ENCODE assay signal across 7 cellular contexts in the genomic region with DNA sequence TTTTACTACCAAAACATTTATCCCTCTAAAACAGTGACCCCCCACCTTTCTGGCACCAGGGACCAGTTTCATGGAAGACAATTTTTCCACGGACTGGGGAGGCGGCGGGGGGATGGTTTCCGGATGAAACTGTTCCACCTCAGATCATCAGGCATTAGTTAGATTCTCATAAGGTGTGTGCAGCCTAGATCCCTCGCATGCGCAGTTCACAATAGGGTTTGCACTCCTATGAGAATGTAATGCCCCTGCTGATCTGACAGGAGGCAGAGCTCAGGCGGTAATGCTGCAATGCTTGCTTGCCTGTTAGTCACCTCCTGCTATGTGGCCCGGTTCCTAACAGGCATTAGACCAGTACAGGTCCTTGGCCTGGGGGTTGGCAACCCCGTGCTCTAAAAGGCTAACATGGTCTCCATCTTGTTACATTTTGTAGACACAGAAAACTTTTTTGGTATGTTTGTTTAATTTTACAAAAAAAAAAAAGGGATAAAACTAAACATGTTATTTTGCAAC.
A peak's percentile ranks its signal among the peaks of the same experiment; 100 is the strongest.
DNase-seq lines count a peak whose midpoint lies in the region; ATAC-seq and TF ChIP-seq lines count a peak whose summit lies in the region.
"Not testable (repeated sequence)": the region's sequence is repeated elsewhere in the genome, so short reads cannot be mapped to it uniquely, and the experiment has no call there.

No MANE protein-coding gene starts in this region.

- in situ Hi-C loops in Panc1 (cut with HindIII; ENCODE audit: low pct_unique_long_range_greater_than_20kb, low sequenced_read_pairs), result not testable (repeated sequence)

- not testable (repeated sequence) for H3K36me3 Mint-ChIP-seq in WTC11

- not testable (repeated sequence) for H3K4me2 ChIP-seq in trophoblast cell (ENCODE audit: low read length)

- H3K14ac ChIP-seq in trophoblast cell (ENCODE audit: low read length), result not testable (repeated sequence)

- H3K27ac Mint-ChIP-seq in WTC11, result not testable (repeated sequence)

- WGBS in trophoblast cell (ENCODE audit: extremely low coverage, insufficient coverage, insufficient read length), result no CpG with 5 or more reads among the region's 9 CpGs

- DNase-seq in Daoy (ENCODE audit: low read depth) (peak; percentile 62), HT-29 (ENCODE audit: low spot score) (peak; percentile 23), NCI-H460 (ENCODE audit: extremely low read depth, low read depth) (peak; percentile 22), WTC11 (ENCODE audit: low spot score) (peak; percentile 34), islet precursor cell (peak; percentile 63), trophoblast cell (peak; percentile 29 to 37)
- not testable (repeated sequence) for DNase-seq in Panc1 (ENCODE audit: low read depth, low spot score)

- H4K8ac ChIP-seq in trophoblast cell (ENCODE audit: low read depth, low read length), result not testable (repeated sequence)

- not testable (repeated sequence) for H3K23ac ChIP-seq in trophoblast cell (ENCODE audit: low read length)

- POLR2A ChIA-PET in Panc1 (lab: Charles Lee); WTC11 (lab: Charles Lee): not testable (repeated sequence)

- not testable (repeated sequence) for TF ChIP-seq CTCF in Panc1 (IDR thresholded peaks at IDR 0.05); WTC11 (IDR thresholded peaks at IDR 0.05)

- H3K27ac ChIP-seq in Panc1 (ENCODE audit: low read length); trophoblast cell (ENCODE audit: low read depth, low read length): not testable (repeated sequence)

- H2BK120ac ChIP-seq in trophoblast cell (ENCODE audit: insufficient read depth, low read length, poor library complexity), result not testable (repeated sequence)

- ATAC-seq in Panc1, result peak; percentile 80
- peak; percentile 76 for ATAC-seq in WTC11

- not testable (repeated sequence) for H2AFZ ChIP-seq in trophoblast cell (ENCODE audit: insufficient read depth, low read length, poor library complexity)

- H3K4me3 ChIP-seq in Panc1 (ENCODE audit: low read depth in 2 of 2, low read length in 2 of 2); trophoblast cell (ENCODE audit: low read depth, low read length): not testable (repeated sequence)

- not testable (repeated sequence) for H3K27me3 ChIP-seq in Panc1 (ENCODE audit: control insufficient read depth, insufficient read depth, low read length); trophoblast cell (ENCODE audit: insufficient read depth, low read length)

- H2AK5ac ChIP-seq in trophoblast cell (ENCODE audit: low read length), result not testable (repeated sequence)

- H3K9me3 Mint-ChIP-seq in WTC11, result peaks cover 15% of the 10 kb centered on the region

- H3K4me1 Mint-ChIP-seq in WTC11, result not testable (repeated sequence)

- not testable (repeated sequence) for H3K36me3 ChIP-seq in Panc1 (ENCODE audit: control insufficient read depth, insufficient read depth, low read length); trophoblast cell (ENCODE audit: control insufficient read depth in 1 of 2, insufficient read depth in 2 of 2, low read length in 2 of 2)

- BruUV-seq in Panc1 (replicated peaks; lab: Mats Ljungman, UMichigan), result not testable (repeated sequence)

- not testable (repeated sequence) for H2BK5ac ChIP-seq in trophoblast cell (ENCODE audit: low read depth, low read length, poor library complexity)

- not testable (repeated sequence) for H3K9me3 ChIP-seq in Panc1 (ENCODE audit: control insufficient read depth, insufficient read depth, low read depth, low read length); trophoblast cell (ENCODE audit: insufficient read depth, low read depth, low read length)

- H3K4me1 ChIP-seq in Panc1 (ENCODE audit: control insufficient read depth, insufficient read depth, low read length); trophoblast cell (ENCODE audit: control insufficient read depth in 1 of 2, insufficient read depth in 2 of 2, low read length in 2 of 2): not testable (repeated sequence)

- not testable (repeated sequence) for H3K79me1 ChIP-seq in trophoblast cell (ENCODE audit: low read length)

- H4K12ac ChIP-seq in trophoblast cell (ENCODE audit: low read depth, low read length), result not testable (repeated sequence)

- CTCF ChIA-PET in Panc1 (lab: Charles Lee), result not testable (repeated sequence)
- CTCF ChIA-PET in WTC11 (lab: Charles Lee), result interaction anchor here (0.6 to 2.0 kb wide), 3 partner anchors 42 to 141 kb away, joined by 3 to 7 read pairs (median 4); no protein-coding TSS in a partner anchor

- H4K91ac ChIP-seq in trophoblast cell (ENCODE audit: low read depth, low read length), result not testable (repeated sequence)

- H3K4me3 Mint-ChIP-seq in WTC11, result not testable (repeated sequence)

- not testable (repeated sequence) for H3K9ac ChIP-seq in trophoblast cell (ENCODE audit: low read length)

- not testable (repeated sequence) for H3K18ac ChIP-seq in trophoblast cell (ENCODE audit: low read length)

- intact Hi-C loops in Panc1 (cut with micrococcal nuclease; ENCODE audit: unreplicated experiment), result not testable (repeated sequence)

- H3K27me3 Mint-ChIP-seq in WTC11 (ENCODE audit: low read depth), result not testable (repeated sequence)

- H3K4ac ChIP-seq in trophoblast cell (ENCODE audit: low read depth, low read length), result not testable (repeated sequence)

- not testable (repeated sequence) for H2BK12ac ChIP-seq in trophoblast cell (ENCODE audit: low read length)

- H3K79me2 ChIP-seq in trophoblast cell (ENCODE audit: control insufficient read depth, insufficient read depth, low read length, poor library complexity), result not testable (repeated sequence)
